ENCODE assay signal across 13 cellular contexts in the genomic region with DNA sequence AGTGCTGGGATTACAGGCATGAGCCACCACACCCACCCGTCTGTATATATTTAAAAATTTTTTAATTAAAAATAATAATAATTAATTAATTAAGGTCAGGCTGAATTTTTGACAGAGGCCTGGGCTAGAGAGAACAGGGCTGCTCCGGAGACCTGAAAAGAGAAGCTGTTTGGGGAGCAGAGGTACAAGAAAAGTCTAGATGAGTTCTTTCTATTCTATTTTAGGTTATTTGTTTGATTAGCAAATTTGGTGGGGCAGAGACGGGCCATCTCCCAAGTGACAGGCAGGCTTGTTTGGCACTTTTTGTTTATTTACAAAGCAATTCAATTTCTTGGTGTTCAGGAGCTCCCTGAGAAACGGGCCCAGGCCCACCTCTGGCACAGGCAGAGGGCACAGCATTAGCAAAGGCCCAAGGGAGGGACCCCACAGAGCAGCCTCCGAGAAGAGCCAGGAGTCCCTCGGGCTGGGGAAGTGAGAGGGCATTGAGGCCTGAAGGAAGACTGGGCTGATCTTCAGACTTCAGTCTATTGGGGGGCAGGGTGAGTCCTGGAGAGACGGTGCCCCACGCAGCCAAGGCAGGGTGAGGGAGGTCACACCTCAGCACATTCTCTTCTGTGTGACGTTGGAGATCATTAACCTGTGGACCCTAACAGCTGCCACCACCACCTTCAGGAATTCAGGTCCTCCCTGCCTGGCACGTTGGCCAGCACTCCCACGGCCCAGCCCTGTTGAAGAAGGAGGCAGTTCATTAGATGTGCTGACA. TPM values are rescaled to one million over a fixed set of nuclear protein-coding genes. Genes with fewer than 3 reads are reported as not detected.
DNase-seq lines count a peak whose midpoint lies in the region; ATAC-seq and FAIRE-seq lines count a peak whose summit lies in the region.
"Had no signal": no experiment of that assay in that cellular context is flagged by ENCODE, and none has a peak within 500 bp of the region (broad histone marks: within the 10 kb centered on the region; RNA-seq: fewer than 3 reads in every experiment).

No MANE protein-coding gene starts in this region.

- H3K23ac ChIP-seq in neuronal stem cell (ENCODE audit: low read depth, low read length, poor library complexity) = peak overlapping the region; percentile 4

- H3K14ac ChIP-seq in neuronal stem cell (ENCODE audit: low read length) = no peak overlapping the region

- no peak overlapping the region for H2BK5ac ChIP-seq in neuronal stem cell (ENCODE audit: low read length)

- peak; percentile 84 for FAIRE-seq in GM18507 (lab: Jason Lieb, UNC)
- FAIRE-seq: endometrium had no signal

- H2BK15ac ChIP-seq in neuronal stem cell (ENCODE audit: low read length) = no peak overlapping the region

- peak overlapping the region; percentile 81 for H2AK5ac ChIP-seq in neuronal stem cell (ENCODE audit: low read depth, low read length)

- H2BK12ac ChIP-seq in neuronal stem cell (ENCODE audit: low read length) = no peak overlapping the region

- no peak overlapping the region for H4K8ac ChIP-seq in neuronal stem cell (ENCODE audit: low read depth, low read length)

- H3K18ac ChIP-seq in neuronal stem cell (ENCODE audit: low read length) = no peak overlapping the region

- H3K4ac ChIP-seq in neuronal stem cell (ENCODE audit: low read length) = no peak overlapping the region

- H2AFZ ChIP-seq in Karpas-422 (ENCODE audit: low read length) (no peak overlapping the region), neuronal stem cell (ENCODE audit: low read length) (no peak overlapping the region)

- peak overlapping the region; percentile 93 for H3K27ac ChIP-seq in Karpas-422 (ENCODE audit: low read length)
- no peak overlapping the region for H3K27ac ChIP-seq in neuronal stem cell (replicated peaks; ENCODE audit: low read length)

- no peaks in the 10 kb centered on the region for H3K79me2 ChIP-seq in Karpas-422 (ENCODE audit: low read length)

- ATAC-seq in GM21529 (IDR thresholded peaks at IDR 0.05; ENCODE audit: unreplicated experiment) (peak; percentile 44), GM21515 (IDR thresholded peaks at IDR 0.05; ENCODE audit: unreplicated experiment) (no peak)

- no CpG with 5 or more reads among the region's 11 CpGs for WGBS in neuronal stem cell (ENCODE audit: extremely low coverage in 2 of 2, insufficient read length in 2 of 2, insufficient replicate concordance in 1 of 2), 2 donors

- DNase-seq in GM18507 (ENCODE audit: extremely low spot score, insufficient read length, low read depth) = no peak
- DNase-seq in Karpas-422 = peak; percentile 90
- DNase-seq in neuronal stem cell (ENCODE audit: low spot score) = no peak
- DNase-seq in anterior cingulate cortex (lab: John Stamatoyannopoulos, UW) = no peak
- no peak for DNase-seq in activated gamma-delta T cell treated with Interleukin-2 at 50 U/mL for 16 hours
- no peak for DNase-seq in NCI-H1930 (lab: John Stamatoyannopoulos, UW)
- DNase-seq: activated CD4-positive, alpha-beta T cell treated with anti-CD3 and anti-CD28 coated beads, Interleukin-2, amount 50 U/mL, for 48 hours; SK-N-SH had no signal

- H3K36me3 ChIP-seq in Karpas-422 (ENCODE audit: insufficient read depth, low read length) (no peaks in the 10 kb centered on the region), neuronal stem cell (replicated peaks in 1 of 2; ENCODE audit: control insufficient read depth in 2 of 2, insufficient read depth in 2 of 2, low read length in 2 of 2) (no peaks in the 10 kb centered on the region)

- no peaks in the 10 kb centered on the region for H3K79me1 ChIP-seq in neuronal stem cell (ENCODE audit: low read depth, low read length)

- H3K4me2 ChIP-seq in Karpas-422 (ENCODE audit: low read depth, low read length, poor library complexity, severe bottlenecking) = peak overlapping the region; percentile 87
- H3K4me2 ChIP-seq in neuronal stem cell (ENCODE audit: insufficient read depth, low read length, poor library complexity, severe bottlenecking) = no peak overlapping the region

- H3K9ac ChIP-seq in Karpas-422 (ENCODE audit: low read length) (peak overlapping the region; percentile 59), neuronal stem cell (ENCODE audit: low read depth, low read length, poor library complexity) (no peak overlapping the region)

- H3K4me3 ChIP-seq in Karpas-422 (ENCODE audit: low read length) (peak overlapping the region; percentile 64), neuronal stem cell (ENCODE audit: low read length in 2 of 2) (no peak overlapping the region)

- H3K9me2 ChIP-seq in Karpas-422 (replicated peaks; ENCODE audit: insufficient read depth, low read length) = no peaks in the 10 kb centered on the region
- H3K9me2 ChIP-seq: SK-N-SH had no signal

- no peak overlapping the region for H2BK120ac ChIP-seq in neuronal stem cell (ENCODE audit: low read depth, low read length)

- no peak overlapping the region for H4K91ac ChIP-seq in neuronal stem cell (ENCODE audit: low read depth, low read length, poor library complexity)

- H4K20me1 ChIP-seq in Karpas-422 (ENCODE audit: insufficient read depth, low read depth, low read length) = no peaks in the 10 kb centered on the region

- H3K9me3 ChIP-seq in Karpas-422 (ENCODE audit: low read length) = no peaks in the 10 kb centered on the region
- H3K9me3 ChIP-seq in neuronal stem cell (replicated peaks in 1 of 2; ENCODE audit: control insufficient read depth in 2 of 2, insufficient read depth in 1 of 2, low read depth in 1 of 2, low read length in 2 of 2) = no peaks in the 10 kb centered on the region
- H3K9me3 ChIP-seq: SK-N-SH had no signal

- H3K27me3 ChIP-seq in Karpas-422 (ENCODE audit: low read length) = no peaks in the 10 kb centered on the region
- H3K27me3 ChIP-seq in neuronal stem cell (ENCODE audit: control insufficient read depth in 3 of 3, insufficient read depth in 3 of 3, low read depth in 1 of 3, low read length in 3 of 3) = peaks cover 0 to 3% (median 3%) of the 10 kb centered on the region in 3 experiments

- H3K4me1 ChIP-seq in Karpas-422 (ENCODE audit: low read length) (peaks cover 68% of the 10 kb centered on the region), neuronal stem cell (ENCODE audit: control insufficient read depth in 2 of 2, insufficient read depth in 1 of 2, low read depth in 1 of 2, low read length in 2 of 2) (no peaks in the 10 kb centered on the region)

RNA-seq across cellular contexts. Expression of a gene that starts 10.8 kb away (rescaled TPM):
- 1.3 and 2.9 TPM in 2 replicates for total RNA-seq in Karpas-422 (2014; rRNA removed; shearing (Covaris generic); ENCODE audit: low replicate concordance)
- 23.0 TPM for polyA plus RNA-seq in neuronal stem cell (2013, experiment 1 of 2)
- polyA plus RNA-seq in neuronal stem cell (2013, experiment 2 of 2) = 23.4 TPM

RNA-seq across cellular contexts. Expression of a gene that starts 34.5 kb away (rescaled TPM):
- not detected in 2 replicates for total RNA-seq in Karpas-422 (2014; rRNA removed; shearing (Covaris generic); ENCODE audit: low replicate concordance)
- polyA plus RNA-seq in neuronal stem cell (2013, experiment 1 of 2) = not detected
- polyA plus RNA-seq in neuronal stem cell (2013, experiment 2 of 2) = not detected
- total RNA-seq: LHCN-M2, NCI-H460 had no signal
- polyA plus RNA-seq: SK-N-SH had no signal

RNA-seq across cellular contexts. Expression of a gene that starts 36.9 kb away (rescaled TPM):
- 63.8 and 83.4 TPM in 2 replicates for total RNA-seq in Karpas-422 (2014; rRNA removed; shearing (Covaris generic); ENCODE audit: low replicate concordance)
- polyA plus RNA-seq in neuronal stem cell (2013, experiment 1 of 2) = 20.8 TPM
- 20.9 TPM for polyA plus RNA-seq in neuronal stem cell (2013, experiment 2 of 2)

RNA-seq across cellular contexts. Expression of a gene that starts 44.5 kb away (rescaled TPM):
- total RNA-seq in Karpas-422 (2014; rRNA removed; shearing (Covaris generic); ENCODE audit: low replicate concordance) = 29.5 and 36.0 TPM in 2 replicates
- 40.2 TPM for polyA plus RNA-seq in neuronal stem cell (2013, experiment 1 of 2)
- 39.4 TPM for polyA plus RNA-seq in neuronal stem cell (2013, experiment 2 of 2)
